9 cellular contexts compared by ENCODE assay signal in the genomic region with DNA sequence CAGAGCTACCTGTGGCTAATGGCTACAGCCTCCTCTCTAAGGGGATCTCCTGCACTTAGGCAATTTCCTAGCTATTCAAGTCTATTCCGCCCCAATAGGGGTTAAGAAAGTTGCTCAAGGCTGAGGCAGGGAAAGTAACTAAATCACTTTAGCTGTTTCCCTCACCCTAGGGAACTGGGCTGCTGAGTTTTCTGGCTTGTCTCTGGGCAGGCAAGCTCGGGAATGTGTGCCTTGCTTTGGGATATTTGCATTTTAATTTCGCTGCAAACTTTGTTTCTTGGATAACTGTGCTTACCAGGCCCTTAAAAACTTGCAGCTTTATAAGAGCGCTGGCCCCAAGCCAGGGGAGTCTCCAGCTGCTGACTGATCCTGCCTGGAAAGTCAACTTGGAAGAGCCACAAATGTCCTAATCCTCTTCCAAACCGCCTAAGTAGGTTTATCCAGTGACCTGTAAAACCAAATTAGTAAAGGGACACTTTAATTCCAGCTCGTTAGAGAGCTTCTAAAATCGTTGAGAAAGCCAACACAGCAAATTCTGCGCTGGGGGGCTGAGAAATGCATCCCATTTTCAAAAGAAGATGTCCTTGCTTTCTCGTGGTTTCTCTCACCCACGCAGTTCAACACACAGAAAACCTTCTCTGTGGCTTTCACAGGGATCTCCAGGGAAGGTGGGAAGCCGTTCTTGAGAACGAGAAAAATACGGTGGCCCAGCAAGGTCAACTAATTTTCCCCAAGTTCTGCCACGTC. TPM values are rescaled to one million over a fixed set of nuclear protein-coding genes. Genes with fewer than 3 reads are reported as not detected.
DNase-seq lines count a peak whose midpoint lies in the region; ATAC-seq lines count a peak whose summit lies in the region.
"Had no signal": no experiment of that assay in that cellular context is flagged by ENCODE, and none has a peak within 500 bp of the region (broad histone marks: within the 10 kb centered on the region; RNA-seq: fewer than 3 reads in every experiment).

No MANE protein-coding gene starts in this region.

- H3K4me1 ChIP-seq in mesodermal cell (ENCODE audit: control insufficient read depth, insufficient read depth, low read length, poor library complexity, severe bottlenecking): peaks cover 50% of the 10 kb centered on the region

- no peaks in the 10 kb centered on the region for H3K9me3 ChIP-seq in mesodermal cell (ENCODE audit: control insufficient read depth, low read length)

- CTCF ChIA-PET in activated naive CD4-positive, alpha-beta T cell treated with anti-CD3 and anti-CD28 coated beads for 36 hours (lab: Charles Lee): interaction anchor here (0.6 to 0.9 kb wide), 3 partner anchors 16 to 114 kb away, joined by 3 to 4 read pairs (median 3); no protein-coding TSS in a partner anchor

- no peak overlapping the region for H3K4me3 Mint-ChIP-seq in activated naive CD4-positive, alpha-beta T cell treated with anti-CD3 and anti-CD28 coated beads for 36 hours
- H3K4me3 Mint-ChIP-seq: naive B cell had no signal

- ATAC-seq in HG03342 (IDR thresholded peaks at IDR 0.05; ENCODE audit: unreplicated experiment): no peak

- peaks cover 8% of the 10 kb centered on the region for H3K4me1 Mint-ChIP-seq in activated naive CD4-positive, alpha-beta T cell treated with anti-CD3 and anti-CD28 coated beads for 36 hours (ENCODE audit: low read depth)

- H3K36me3 ChIP-seq in mesodermal cell (ENCODE audit: control insufficient read depth, insufficient read depth, low read length): no peaks in the 10 kb centered on the region

- H3K27me3 Mint-ChIP-seq in activated naive CD4-positive, alpha-beta T cell treated with anti-CD3 and anti-CD28 coated beads for 36 hours (ENCODE audit: low read depth): no peaks in the 10 kb centered on the region
- H3K27me3 Mint-ChIP-seq: naive B cell had no signal

- H3K27ac ChIP-seq in mesodermal cell (ENCODE audit: low read depth, low read length, severe bottlenecking): peak overlapping the region; percentile 70

- H3K36me3 Mint-ChIP-seq in activated naive CD4-positive, alpha-beta T cell treated with anti-CD3 and anti-CD28 coated beads for 36 hours (ENCODE audit: low read depth): no peaks in the 10 kb centered on the region
- H3K36me3 Mint-ChIP-seq: naive B cell had no signal

- peak; percentile 27 for DNase-seq in NOMO-1 treated with DMSO at 0.1 percent for 48 hours (lab: John Stamatoyannopoulos, UW; ENCODE audit: unreplicated experiment)
- DNase-seq in NOMO-1 treated with dmso at 0.1 percent for 144 hours (lab: John Stamatoyannopoulos, UW; ENCODE audit: unreplicated experiment): no peak
- DNase-seq in dedifferentiated amniotic fluid mesenchymal stem cell (ENCODE audit: extremely low spot score): peak; percentile 76
- peak; percentile 70 for DNase-seq in ureter (ENCODE audit: low spot score)
- DNase-seq in KG1 (lab: John Stamatoyannopoulos, UW): no peak
- DNase-seq in activated naive CD4-positive, alpha-beta T cell treated with anti-CD3 and anti-CD28 coated beads for 36 hours: no peak
- DNase-seq: naive B cell had no signal

- no peak overlapping the region for H3K4me3 ChIP-seq in mesodermal cell (ENCODE audit: extremely low read depth, insufficient read depth, low read length, poor library complexity, severe bottlenecking)

- H3K9me3 Mint-ChIP-seq in activated naive CD4-positive, alpha-beta T cell treated with anti-CD3 and anti-CD28 coated beads for 36 hours: peaks cover 4% of the 10 kb centered on the region
- H3K9me3 Mint-ChIP-seq: naive B cell had no signal

- intact Hi-C loops in activated naive CD4-positive, alpha-beta T cell treated with anti-CD3 and anti-CD28 coated beads for 36 hours (cut with micrococcal nuclease): loop anchor here (1.0 to 2.0 kb wide), 4 partner anchors 15 to 61 kb away; no protein-coding TSS in a partner anchor

- H3K27ac Mint-ChIP-seq in activated naive CD4-positive, alpha-beta T cell treated with anti-CD3 and anti-CD28 coated beads for 36 hours: no peak overlapping the region

- 62 to 70% methylated on average over 12 of the region's 14 CpGs for WGBS in mesodermal cell (ENCODE audit: insufficient coverage in 2 of 2), 2 experiments

RNA-seq across cellular contexts. Expression of a gene that starts 59.5 kb away (rescaled TPM):
- 64.1 TPM for polyA plus RNA-seq in mesodermal cell (2013, experiment 1 of 2)
- 62.9 TPM for polyA plus RNA-seq in mesodermal cell (2013, experiment 2 of 2)
- 104 TPM for total RNA-seq in ureter
- 10 to 100 TPM; 89.8 to 99.7 TPM for total RNA-seq in activated naive CD4-positive, alpha-beta T cell treated with anti-CD3 and anti-CD28 coated beads for 36 hours

Comparison
In these comparisons a context has a peak if more than half of its experiments do, and no peak if none do; other contexts are left out.
1. DNase-seq: peak in NOMO-1 treated with DMSO at 0.1 percent for 48 hours (single experiment), dedifferentiated amniotic fluid mesenchymal stem cell (single experiment) and ureter (single experiment); none in NOMO-1 treated with dmso at 0.1 percent for 144 hours (single experiment), KG1 (single experiment) and activated naive CD4-positive, alpha-beta T cell treated with anti-CD3 and anti-CD28 coated beads for 36 hours (single experiment).